20 cellular contexts compared by ENCODE assay signal in the genomic region with DNA sequence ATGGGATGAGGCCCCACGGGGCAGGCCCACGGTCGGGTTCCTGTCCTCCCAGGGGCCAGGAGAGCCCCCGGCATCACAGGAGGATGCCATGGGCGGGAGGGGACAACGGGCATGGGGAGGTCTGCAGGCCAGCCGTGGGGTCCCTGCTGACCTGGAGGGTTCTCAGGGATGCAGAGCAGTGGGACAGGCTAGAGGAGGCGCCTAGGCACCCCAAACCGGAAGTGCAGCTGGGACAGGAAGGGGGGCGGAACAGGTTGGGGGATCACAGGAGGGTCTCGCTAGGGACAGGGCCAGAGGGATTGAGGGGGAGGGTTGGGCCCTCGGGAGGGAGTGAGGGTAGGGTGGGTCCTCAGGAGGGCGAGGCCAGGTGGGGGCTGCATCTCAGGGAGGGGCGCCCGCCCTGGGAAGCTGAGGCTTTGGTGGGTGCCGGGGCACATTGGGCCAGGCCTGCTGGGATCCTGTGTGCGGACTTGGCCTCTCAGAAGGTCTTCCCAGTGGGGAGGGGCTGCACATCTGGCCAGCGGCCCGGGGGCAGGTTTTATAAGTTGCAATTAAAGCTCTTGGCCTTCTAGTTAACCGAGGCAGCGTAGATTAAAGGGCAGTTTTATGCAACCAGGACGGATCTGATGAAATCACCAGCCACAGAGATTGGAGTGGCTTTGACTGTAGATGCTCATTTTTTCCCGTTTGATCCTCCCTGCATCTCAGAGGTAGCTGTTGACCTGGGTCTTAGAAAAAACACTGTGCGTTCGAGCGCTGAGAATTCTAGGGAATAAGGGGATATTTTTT. TPM values are rescaled to one million over a fixed set of nuclear protein-coding genes. Genes with fewer than 3 reads are reported as not detected.
DNase-seq lines count a peak whose midpoint lies in the region; ATAC-seq, FAIRE-seq and TF ChIP-seq lines count a peak whose summit lies in the region.
"Had no signal": no experiment of that assay in that cellular context is flagged by ENCODE, and none has a peak within 500 bp of the region (broad histone marks: within the 10 kb centered on the region; RNA-seq: fewer than 3 reads in every experiment).

No MANE protein-coding gene starts in this region.

- BruUV-seq in HepG2 (replicated peaks; lab: Mats Ljungman, UMichigan), result no TSS peak

- ATAC-seq in right lobe of liver, result peak; percentile 5 to 55 (median 38)
- no peak for ATAC-seq in HepG2
- ATAC-seq in HG03135 (IDR thresholded peaks at IDR 0.05; ENCODE audit: unreplicated experiment), result no peak
- ATAC-seq: Panc1 had no signal

- DNase-seq in right lobe of liver (peak in 2 of 3 donors; percentile 13 to 52), HepG2 (ENCODE audit: low spot score) (no peak), chondrocyte (ENCODE audit: low spot score) (peak; percentile 87), mesothelial cell of epicardium (ENCODE audit: low spot score in 2 of 2, unreplicated experiment in 2 of 2) (peak in 1 of 2 experiments; percentile 12), testis (no peak), vagina (ENCODE audit: extremely low spot score in 2 of 2) (no peak), NCI-H226 (no peak)
- DNase-seq: AML-193; CD4-positive, alpha-beta memory T cell; GF-D8; HCEC 1CT; MG63; NCI-H1930; NCI-H2171 treated with DMSO at 0.1 percent for 48 hours; NCI-H510A; NCI-H82; SHP77 had no signal

- intact Hi-C loops in right lobe of liver (cut with DNase I), result no loop called here
- intact Hi-C loops in HepG2 (cut with micrococcal nuclease; ENCODE audit: unreplicated experiment), result no loop called here
- intact Hi-C loops in testis (cut with DNase I; ENCODE audit: low total_unique reads), result no loop called here
- intact Hi-C loops in vagina (cut with DNase I), result no loop called here

- H3K4me1 ChIP-seq in right lobe of liver (no peaks in the 10 kb centered on the region), HepG2 (ENCODE audit: insufficient read depth, low read length) (no peaks in the 10 kb centered on the region), testis (no peaks in the 10 kb centered on the region), vagina (no peaks in the 10 kb centered on the region)

- peaks cover 4% of the 10 kb centered on the region; the same call in 1 of the 2 replicates for H4K20me1 ChIP-seq in HepG2 (ENCODE audit: insufficient read depth, low read length)

- no peak overlapping the region for H3K4me2 ChIP-seq in HepG2 (ENCODE audit: low read depth, low read length)

- no peaks in the 10 kb centered on the region for H3K36me3 Mint-ChIP-seq in chondrocyte (ENCODE audit: low read depth)
- no peaks in the 10 kb centered on the region for H3K36me3 Mint-ChIP-seq in mesothelial cell of epicardium
- H3K36me3 Mint-ChIP-seq: CD4-positive, alpha-beta memory T cell had no signal

- no peak for TF ChIP-seq POLR2A in right lobe of liver (IDR thresholded peaks at IDR 0.05)
- no peak for TF ChIP-seq POLR2A in HepG2 (IDR thresholded peaks at IDR 0.05; ENCODE audit: insufficient read depth in 1 of 2, low read depth in 2 of 2, low read length in 2 of 2)
- TF ChIP-seq POLR2A in testis (IDR thresholded peaks at IDR 0.05), result no peak
- TF ChIP-seq POLR2A in vagina (IDR thresholded peaks at IDR 0.05), result no peak

- H3K36me3 ChIP-seq in right lobe of liver (no peaks in the 10 kb centered on the region), HepG2 (replicated peaks in 1 of 2; ENCODE audit: control insufficient read depth in 1 of 2, insufficient read depth in 2 of 2, low read length in 2 of 2) (no peaks in the 10 kb centered on the region), testis (ENCODE audit: low read depth, missing control alignments) (no peaks in the 10 kb centered on the region), vagina (no peaks in the 10 kb centered on the region)

- H3K4me1 Mint-ChIP-seq in chondrocyte (ENCODE audit: low read depth) (no peaks in the 10 kb centered on the region), mesothelial cell of epicardium (peaks cover 4% of the 10 kb centered on the region)
- H3K4me1 Mint-ChIP-seq: CD4-positive, alpha-beta memory T cell had no signal

- POLR2A ChIA-PET in HepG2 (lab: Yijun Ruan, JAX), result no interaction called here

- H3K4me3 ChIP-seq in right lobe of liver (no peak overlapping the region), HepG2 (replicated peaks in 1 of 3; ENCODE audit: insufficient read depth in 1 of 3, low read depth in 2 of 3, low read length in 3 of 3) (no peak overlapping the region), testis (no peak overlapping the region), vagina (no peak overlapping the region)
- H3K4me3 ChIP-seq: MG63 had no signal

- no peak for TF ChIP-seq RAD21 in HepG2 (CRISPR knock-in tag; IDR thresholded peaks at IDR 0.05)

- no peaks in the 10 kb centered on the region for H3K79me2 ChIP-seq in HepG2 (ENCODE audit: insufficient read depth, low read length)

- H3K9me3 ChIP-seq in right lobe of liver, result no peaks in the 10 kb centered on the region
- H3K9me3 ChIP-seq in HepG2 (ENCODE audit: low read length), result no peaks in the 10 kb centered on the region
- H3K9me3 ChIP-seq in testis, result no peaks in the 10 kb centered on the region
- H3K9me3 ChIP-seq in vagina, result no peaks in the 10 kb centered on the region
- H3K9me3 ChIP-seq: MG63 had no signal

- H3K27me3 Mint-ChIP-seq in chondrocyte (ENCODE audit: low read depth), result peaks cover 19% of the 10 kb centered on the region
- peaks cover 11% of the 10 kb centered on the region for H3K27me3 Mint-ChIP-seq in mesothelial cell of epicardium (ENCODE audit: low read depth)
- H3K27me3 Mint-ChIP-seq: CD4-positive, alpha-beta memory T cell had no signal

- H2AFZ ChIP-seq in HepG2 (ENCODE audit: low read length), result no peak overlapping the region

- no peak for TF ChIP-seq CTCF in right lobe of liver (IDR thresholded peaks at IDR 0.05)
- TF ChIP-seq CTCF in HepG2 (CRISPR knock-in tag; IDR thresholded peaks at IDR 0.05), result no peak
- TF ChIP-seq CTCF in chondrocyte (IDR thresholded peaks at IDR 0.05), result no peak
- no peak for TF ChIP-seq CTCF in mesothelial cell of epicardium (IDR thresholded peaks at IDR 0.05; ENCODE audit: unreplicated experiment)
- TF ChIP-seq CTCF in testis (IDR thresholded peaks at IDR 0.05), result no peak
- TF ChIP-seq CTCF in vagina (IDR thresholded peaks at IDR 0.05), result no peak

- 50% methylated on average over 12 of the region's 26 CpGs for WGBS in right lobe of liver (ENCODE audit: insufficient coverage, low coverage, low lambda C conversion rate, missing lambda C conversion rate)
- WGBS in HepG2 (ENCODE audit: low lambda C conversion rate), result 45% methylated on average over 23 of the region's 26 CpGs
- 84 to 89% methylated on average over 23 to 26 of the region's 26 CpGs for WGBS in testis, 2 donors

- CTCF ChIA-PET in HepG2 (lab: Yijun Ruan, JAX; ENCODE audit: low intra/inter-chr PET ratio, low total read pairs), result no interaction called here

- FAIRE-seq in HepG2 (lab: Jason Lieb, UNC), result no peak
- FAIRE-seq: GM19239 had no signal

- no peak for TF ChIP-seq EP300 in HepG2 (IDR thresholded peaks at IDR 0.05; ENCODE audit: low read depth in 2 of 2, low read length in 2 of 2)
- TF ChIP-seq EP300 in HepG2 (CRISPR knock-in tag; IDR thresholded peaks at IDR 0.05; ENCODE audit: borderline replicate concordance), result no peak

- H3K27ac ChIP-seq in right lobe of liver, result no peak overlapping the region
- no peak overlapping the region for H3K27ac ChIP-seq in HepG2 (ENCODE audit: extremely low read length, insufficient read depth, low read length)
- H3K27ac ChIP-seq in testis, result no peak overlapping the region
- no peak overlapping the region for H3K27ac ChIP-seq in vagina

- H3K9me3 Mint-ChIP-seq in chondrocyte (ENCODE audit: low read depth) (no peaks in the 10 kb centered on the region), mesothelial cell of epicardium (no peaks in the 10 kb centered on the region)
- H3K9me3 Mint-ChIP-seq: CD4-positive, alpha-beta memory T cell had no signal

- H3K27ac Mint-ChIP-seq in chondrocyte (ENCODE audit: unreplicated experiment), result no peak overlapping the region
- peak overlapping the region; percentile 64 for H3K27ac Mint-ChIP-seq in mesothelial cell of epicardium
- H3K27ac Mint-ChIP-seq: CD4-positive, alpha-beta memory T cell had no signal

- no peak overlapping the region for H3K4me3 Mint-ChIP-seq in chondrocyte (ENCODE audit: unreplicated experiment)
- no peak overlapping the region for H3K4me3 Mint-ChIP-seq in mesothelial cell of epicardium
- H3K4me3 Mint-ChIP-seq: CD4-positive, alpha-beta memory T cell had no signal

- H3K9ac ChIP-seq in HepG2 (ENCODE audit: insufficient read depth, low read depth, low read length), result no peak overlapping the region

- in situ Hi-C loops in HepG2 (cut with HindIII; ENCODE audit: extremely low pct_ligation_motif_present, low pct_unique_long_range_greater_than_20kb), result no loop called here

- no peaks in the 10 kb centered on the region for H3K27me3 ChIP-seq in right lobe of liver
- H3K27me3 ChIP-seq in HepG2 (ENCODE audit: control insufficient read depth in 1 of 2, insufficient read depth in 2 of 2, low read length in 2 of 2), result peaks cover 2 to 4% of the 10 kb centered on the region in 2 experiments; a peak in 2 of 5 replicates
- no peaks in the 10 kb centered on the region for H3K27me3 ChIP-seq in testis
- no peaks in the 10 kb centered on the region for H3K27me3 ChIP-seq in vagina
- H3K27me3 ChIP-seq: MG63 had no signal

RNA-seq across cellular contexts. Expression of gene NKD2, which starts 20.1 kb away (rescaled TPM):
- total RNA-seq in right lobe of liver (1 to 10 TPM in 4 of 6 experiments, under 1 TPM in 2; 0.93 to 2.9 (median 2.2) TPM), HepG2 (2016; rRNA removed; fragmentation: Illumina TruSeq; extraction: Trizol) (0.53 and 0.94 TPM in 2 replicates), chondrocyte (not detected in 3 replicates), mesothelial cell of epicardium (52.8 to 65.1 TPM (median 63.4 TPM) in 3 replicates), testis (10 to 100 TPM; 31.6 to 42.1 TPM), vagina (2.0 TPM)
- total RNA-seq in HepG2 (2016; cell fraction: cytosol; rRNA removed; fragmentation: Illumina TruSeq; extraction: Trizol; ENCODE audit: low read depth), result 0.26 and 0.91 TPM in 2 replicates
- 0.77 and 1.1 TPM in 2 replicates for total RNA-seq in HepG2 (2016; cell fraction: insoluble cytoplasmic fraction; rRNA removed; fragmentation: Illumina TruSeq; extraction: Trizol)
- 0.48 and 0.90 TPM in 2 replicates for total RNA-seq in HepG2 (2016; cell fraction: membrane; rRNA removed; fragmentation: Illumina TruSeq; extraction: Trizol)
- total RNA-seq in HepG2 (2016; cell fraction: nucleus; rRNA removed; fragmentation: Illumina TruSeq; extraction: Trizol), result 0.81 and 2.0 TPM in 2 replicates
- polyA plus RNA-seq in HepG2 (2011; rRNA removed) (0.81 and 0.82 TPM in 2 replicates), testis (ENCODE audit: insufficient read depth, low read depth, low replicate concordance) (16.5 TPM)
- polyA plus RNA-seq in HepG2 (2011; cell fraction: cytosol; rRNA removed), result 0.13 and 0.70 TPM in 2 replicates
- 10.6 and 14.1 TPM in 2 replicates for polyA plus RNA-seq in HepG2 (2011; cell fraction: nucleus; rRNA removed)
- polyA plus RNA-seq in HepG2 (2012), result 0.39 and 0.79 TPM in 2 replicates
- 0.59 and 0.60 TPM in 2 replicates for polyA plus RNA-seq in HepG2 (2016; cell fraction: cytosol; fragmentation: Illumina TruSeq; extraction: Trizol; ENCODE audit: low read depth)
- polyA plus RNA-seq in HepG2 (2016; cell fraction: insoluble cytoplasmic fraction; fragmentation: Illumina TruSeq; extraction: Trizol; ENCODE audit: low read depth), result 1.1 and 1.2 TPM in 2 replicates
- polyA plus RNA-seq in HepG2 (2016; cell fraction: membrane; fragmentation: Illumina TruSeq; extraction: Trizol; ENCODE audit: low read depth), result 0.76 and 0.84 TPM in 2 replicates
- 5.1 and 6.3 TPM in 2 replicates for polyA plus RNA-seq in HepG2 (2016; cell fraction: nucleus; fragmentation: Illumina TruSeq; extraction: Trizol; ENCODE audit: insufficient read depth, low read depth)
- 1.6 TPM in 1 of 2 replicates, not detected in the other for polyA minus RNA-seq in HepG2 (2011; rRNA and poly(A)+ RNA removed; ENCODE audit: low replicate concordance)
- polyA minus RNA-seq in HepG2 (2011; cell fraction: cytosol; rRNA and poly(A)+ RNA removed), result 0.30 and 0.62 TPM in 2 replicates
- 0.62 and 1.0 TPM in 2 replicates for polyA minus RNA-seq in HepG2 (2011; cell fraction: nucleus; rRNA and poly(A)+ RNA removed)
- total RNA-seq: CD4-positive, alpha-beta memory T cell had no signal
- polyA plus RNA-seq: CD4-positive, alpha-beta memory T cell had no signal

Comparison
In these comparisons a context has a peak if more than half of its experiments do, and no peak if none do; other contexts are left out.
1. ATAC-seq: peak in right lobe of liver (4 of 4); none in HepG2 (single experiment) and HG03135 (single experiment).
2. DNase-seq: peak in right lobe of liver (2 of 3) and chondrocyte (single experiment); none in HepG2 (single experiment), testis (single experiment), vagina (0 of 2) and NCI-H226 (single experiment).
3. RNA of gene NKD2, which starts 20.1 kb away (total RNA-seq): 52.8 to 65.1 TPM in mesothelial cell of epicardium and 31.6 to 42.1 TPM in testis; 0.93 to 2.9 TPM in right lobe of liver, 2.0 TPM in vagina (single experiment), 0.26 to 2.0 TPM in HepG2 and not detected in chondrocyte; every median in the first group is over 4 times any median in the second.